Comparison of ENCODE assay signal across 27 cellular contexts in genomic region chr17:47470836-47471235, GRCh38.
"Had no signal": no experiment of that assay in that cellular context is flagged by ENCODE, and none has a peak within 500 bp of the region (broad histone marks: within the 10 kb centered on the region; RNA-seq: fewer than 3 reads in every experiment).

No MANE protein-coding gene starts in this region.

- H3K4me1 Mint-ChIP-seq: activated CD4-positive, alpha-beta memory T cell treated with anti-CD3 and anti-CD28 coated beads, Interleukin-2, amount 10 ng/mL, durations not matched to agents 7 days and 5 days; activated CD4-positive, alpha-beta T cell treated with anti-CD3 and anti-CD28 coated beads for 36 hours; activated CD4-positive, alpha-beta T cell treated with anti-CD3 and anti-CD28 coated beads, Interleukin-2, amount 10 ng/mL, durations not matched to agents 24 days and 14 days had no signal

- H3K4me3 ChIP-seq: body of pancreas, esophagus squamous epithelium, gastroesophageal sphincter had no signal

- H3K27ac ChIP-seq: body of pancreas, esophagus squamous epithelium, gastroesophageal sphincter had no signal

- H3K4me3 Mint-ChIP-seq: activated CD4-positive, alpha-beta memory T cell treated with anti-CD3 and anti-CD28 coated beads, Interleukin-2, amount 10 ng/mL, durations not matched to agents 7 days and 5 days; activated CD4-positive, alpha-beta T cell treated with anti-CD3 and anti-CD28 coated beads for 36 hours; activated CD4-positive, alpha-beta T cell treated with anti-CD3 and anti-CD28 coated beads, Interleukin-2, amount 10 ng/mL, durations not matched to agents 24 days and 14 days; activated naive CD8-positive, alpha-beta T cell; activated T-cell treated with anti-CD3 and anti-CD28 coated beads, Interleukin-2, amount 50 U/mL, for 24 hours; activated T-cell treated with anti-CD3 and anti-CD28 coated beads, Interleukin-2, amount 50 U/mL, for 72 hours; effector memory CD8-positive, alpha-beta T cell had no signal

- H3K27me3 ChIP-seq: body of pancreas, esophagus squamous epithelium, gastroesophageal sphincter had no signal

- DNase-seq: activated CD4-positive, alpha-beta memory T cell treated with anti-CD3 and anti-CD28 coated beads, Interleukin-2, amount 10 ng/mL, durations not matched to agents 7 days and 5 days; activated CD4-positive, alpha-beta T cell treated with anti-CD3 and anti-CD28 coated beads for 36 hours; activated CD4-positive, alpha-beta T cell treated with anti-CD3 and anti-CD28 coated beads, Interleukin-2, amount 10 ng/mL, durations not matched to agents 24 days and 14 days; activated CD4-positive, CD25-positive, alpha-beta regulatory T cell; activated CD4-positive, CD25-positive, alpha-beta regulatory T cell treated with anti-CD3 and anti-CD28 coated beads, Interleukin-2, amount 50 U/mL, for 72 hours; activated CD8-positive, alpha-beta memory T cell treated with anti-CD3 and anti-CD28 coated beads, Interleukin-2, amount 50 U/mL, for 48 hours; activated effector memory CD4-positive, alpha-beta T cell treated with Interleukin-2 at 50 U/mL for 16 hours; activated gamma-delta T cell treated with Interleukin-2 at 50 U/mL for 16 hours; activated naive CD4-positive, alpha-beta T cell treated with anti-CD3 and anti-CD28 coated beads, Interleukin-2, amount 50 U/mL, for 16 hours; activated naive CD4-positive, alpha-beta T cell treated with Interleukin-2 at 50 U/mL for 16 hours; activated T-cell treated with anti-CD3 and anti-CD28 coated beads for 4 hours; activated T-cell treated with anti-CD3 and anti-CD28 coated beads, Interleukin-2, amount 50 U/mL, for 24 hours; activated T-cell treated with anti-CD3 and anti-CD28 coated beads, Interleukin-2, amount 50 U/mL, for 72 hours; amygdala; aorta; body of pancreas; caudate nucleus; cortex of kidney; dermis blood vessel endothelial cell; effector CD4-positive, alpha-beta T cell; effector memory CD8-positive, alpha-beta T cell; esophagus squamous epithelium; foreskin melanocyte; head of caudate nucleus; T-helper 2 cell had no signal

- H3K27ac Mint-ChIP-seq: activated CD4-positive, alpha-beta memory T cell treated with anti-CD3 and anti-CD28 coated beads, Interleukin-2, amount 10 ng/mL, durations not matched to agents 7 days and 5 days; activated CD4-positive, alpha-beta T cell treated with anti-CD3 and anti-CD28 coated beads for 36 hours; activated naive CD8-positive, alpha-beta T cell; activated T-cell treated with anti-CD3 and anti-CD28 coated beads, Interleukin-2, amount 50 U/mL, for 24 hours; activated T-cell treated with anti-CD3 and anti-CD28 coated beads, Interleukin-2, amount 50 U/mL, for 72 hours had no signal

- H3K9me3 ChIP-seq: body of pancreas, esophagus squamous epithelium, gastroesophageal sphincter had no signal

- H3K9me3 Mint-ChIP-seq: activated CD4-positive, alpha-beta memory T cell treated with anti-CD3 and anti-CD28 coated beads, Interleukin-2, amount 10 ng/mL, durations not matched to agents 7 days and 5 days; activated CD4-positive, alpha-beta T cell treated with anti-CD3 and anti-CD28 coated beads, Interleukin-2, amount 10 ng/mL, durations not matched to agents 24 days and 14 days; activated T-cell treated with anti-CD3 and anti-CD28 coated beads, Interleukin-2, amount 50 U/mL, for 24 hours; activated T-cell treated with anti-CD3 and anti-CD28 coated beads, Interleukin-2, amount 50 U/mL, for 72 hours; effector memory CD8-positive, alpha-beta T cell had no signal

- H3K27me3 Mint-ChIP-seq: activated CD4-positive, alpha-beta memory T cell treated with anti-CD3 and anti-CD28 coated beads, Interleukin-2, amount 10 ng/mL, durations not matched to agents 7 days and 5 days; activated CD4-positive, alpha-beta T cell treated with anti-CD3 and anti-CD28 coated beads for 36 hours; activated CD4-positive, alpha-beta T cell treated with anti-CD3 and anti-CD28 coated beads, Interleukin-2, amount 10 ng/mL, durations not matched to agents 24 days and 14 days; activated naive CD8-positive, alpha-beta T cell; activated T-cell treated with anti-CD3 and anti-CD28 coated beads, Interleukin-2, amount 50 U/mL, for 24 hours; effector memory CD8-positive, alpha-beta T cell had no signal

- H3K4me1 ChIP-seq: body of pancreas, esophagus squamous epithelium, gastroesophageal sphincter had no signal

- ATAC-seq: activated CD4-positive, alpha-beta T cell treated with anti-CD3 and anti-CD28 coated beads for 36 hours; activated T-cell treated with anti-CD3 and anti-CD28 coated beads, Interleukin-2, amount 50 U/mL, for 72 hours; body of pancreas; effector memory CD8-positive, alpha-beta T cell; gastroesophageal sphincter had no signal
